ENCODE assay signal across 17 cellular contexts in the genomic region with DNA sequence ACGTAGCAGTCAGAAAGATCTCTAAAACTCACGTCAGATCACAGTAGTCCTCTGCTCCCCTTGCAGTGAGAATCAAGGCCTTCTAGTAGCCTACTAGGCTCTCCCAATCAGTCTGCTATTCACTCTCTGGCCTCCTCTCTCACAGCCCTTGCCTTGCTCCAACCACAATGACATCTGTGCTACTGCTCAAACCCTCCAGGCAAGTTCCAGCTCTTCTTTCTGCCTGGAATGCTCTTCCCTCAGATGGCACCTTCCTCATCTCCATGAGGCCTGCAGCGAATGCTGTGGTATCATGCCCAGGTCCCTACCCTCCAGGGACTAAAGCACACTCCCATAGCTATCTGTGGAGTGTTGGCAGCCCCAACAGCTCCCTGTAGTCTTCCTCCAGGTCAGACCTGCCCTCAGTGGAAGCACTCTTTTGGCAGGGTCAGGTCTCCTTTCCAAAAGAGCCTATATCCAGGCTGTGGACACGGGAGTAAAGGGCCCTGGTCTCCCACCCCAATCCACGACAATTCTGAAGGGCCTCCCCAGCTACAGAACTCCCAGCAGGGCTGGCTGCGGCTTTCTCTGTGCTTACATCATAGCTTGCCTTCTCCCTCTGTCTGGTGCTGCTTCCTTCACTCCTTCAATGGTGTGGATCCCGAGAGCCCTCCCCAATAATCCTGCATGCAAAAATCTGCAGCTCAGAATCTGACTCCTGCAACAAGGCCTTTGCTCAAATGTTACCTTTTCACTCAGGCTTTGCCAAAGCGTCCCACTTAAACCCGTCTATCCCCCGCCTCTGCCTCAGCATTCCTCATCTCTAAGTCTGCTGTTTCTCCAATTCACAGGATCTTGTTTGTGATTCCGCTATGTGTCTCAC. TPM values are rescaled to one million over a fixed set of nuclear protein-coding genes. Genes with fewer than 3 reads are reported as not detected.
DNase-seq lines count a peak whose midpoint lies in the region; ATAC-seq and TF ChIP-seq lines count a peak whose summit lies in the region.
"Had no signal": no experiment of that assay in that cellular context is flagged by ENCODE, and none has a peak within 500 bp of the region (broad histone marks: within the 10 kb centered on the region; RNA-seq: fewer than 3 reads in every experiment).

No MANE protein-coding gene starts in this region.

- DNase-seq in activated T-cell treated with anti-CD3 and anti-CD28 coated beads, Interleukin-2, amount 50 U/mL, for 24 hours, result no peak
- DNase-seq in activated T-cell treated with anti-CD3 and anti-CD28 coated beads for 4 hours (no peak), RWPE1 (ENCODE audit: low spot score) (no peak), chondrocyte (ENCODE audit: low spot score) (no peak), putamen (ENCODE audit: low spot score) (peak; percentile 45), NCI-H1048 (lab: John Stamatoyannopoulos, UW) (no peak)
- DNase-seq: activated CD4-positive, alpha-beta T cell treated with anti-CD3 and anti-CD28 coated beads for 1 hour; amniotic stem cell; Calu3; effector CD8-positive, alpha-beta T cell; H7; KBM-7; NCI-H2081 treated with DMSO at 0.1 percent for 48 hours; NK-92 treated with Interleukin-12 subunit alpha and Interleukin-12 subunit beta, amount 100 ng/mL, for 24 hours had no signal

- ATAC-seq in HG02763 (IDR thresholded peaks at IDR 0.05; ENCODE audit: unreplicated experiment), result no peak
- ATAC-seq in HG03571 (IDR thresholded peaks at IDR 0.05; ENCODE audit: unreplicated experiment), result no peak
- ATAC-seq: SK-N-SH treated with all-trans-retinoic acid at 6 μM for 48 hours had no signal

- no peaks in the 10 kb centered on the region for H3K9me3 Mint-ChIP-seq in activated T-cell treated with anti-CD3 and anti-CD28 coated beads, Interleukin-2, amount 50 U/mL, for 24 hours
- H3K9me3 Mint-ChIP-seq in chondrocyte (ENCODE audit: low read depth), result no peaks in the 10 kb centered on the region

- peaks cover 52% of the 10 kb centered on the region for H3K36me3 Mint-ChIP-seq in activated T-cell treated with anti-CD3 and anti-CD28 coated beads, Interleukin-2, amount 50 U/mL, for 24 hours (ENCODE audit: low read depth)
- no peaks in the 10 kb centered on the region for H3K36me3 Mint-ChIP-seq in chondrocyte (ENCODE audit: low read depth)

- no peaks in the 10 kb centered on the region for H3K27me3 Mint-ChIP-seq in activated T-cell treated with anti-CD3 and anti-CD28 coated beads, Interleukin-2, amount 50 U/mL, for 24 hours
- no peaks in the 10 kb centered on the region for H3K27me3 Mint-ChIP-seq in chondrocyte (ENCODE audit: low read depth)

- H3K4me1 Mint-ChIP-seq in activated T-cell treated with anti-CD3 and anti-CD28 coated beads, Interleukin-2, amount 50 U/mL, for 24 hours (ENCODE audit: low read depth), result peaks cover 83% of the 10 kb centered on the region
- H3K4me1 Mint-ChIP-seq in chondrocyte (ENCODE audit: low read depth), result peaks cover 30% of the 10 kb centered on the region

- peak overlapping the region; percentile 24; the same call in 1 of the 2 replicates for H3K27ac ChIP-seq in RWPE1

- H3K4me3 Mint-ChIP-seq in activated T-cell treated with anti-CD3 and anti-CD28 coated beads, Interleukin-2, amount 50 U/mL, for 24 hours, result no peak overlapping the region
- no peak overlapping the region for H3K4me3 Mint-ChIP-seq in chondrocyte (ENCODE audit: unreplicated experiment)

- no peak for TF ChIP-seq CTCF in RWPE1 (conservative IDR thresholded peaks at IDR 0.05; ENCODE audit: low read depth)
- no peak for TF ChIP-seq CTCF in chondrocyte (IDR thresholded peaks at IDR 0.05)

- peak overlapping the region; percentile 71 for H3K27ac Mint-ChIP-seq in activated T-cell treated with anti-CD3 and anti-CD28 coated beads, Interleukin-2, amount 50 U/mL, for 24 hours
- peak overlapping the region; percentile 81 for H3K27ac Mint-ChIP-seq in chondrocyte (ENCODE audit: unreplicated experiment)

- POLR2A ChIA-PET in RWPE1 (lab: Yijun Ruan, JAX; ENCODE audit: low non-redundant PET), result no interaction called here

- CTCF ChIA-PET in RWPE1 (lab: Yijun Ruan, JAX), result no interaction called here

RNA-seq across cellular contexts. Expression of a gene that starts 8.9 kb away (rescaled TPM):
- total RNA-seq in chondrocyte, result 27.1 to 31.8 TPM (median 30.3 TPM) in 3 replicates

RNA-seq across cellular contexts. Expression of a gene that starts 9.7 kb away (rescaled TPM):
- 21.4 to 22.5 TPM (median 21.8 TPM) in 3 replicates for total RNA-seq in chondrocyte

RNA-seq across cellular contexts. Expression of a gene that starts 24.8 kb away (rescaled TPM):
- total RNA-seq in chondrocyte, result 18.4 to 25.7 TPM (median 19.5 TPM) in 3 replicates

RNA-seq across cellular contexts. Expression of a gene that starts 56.3 kb away (rescaled TPM):
- 75.8 to 81.2 TPM (median 76.2 TPM) in 3 replicates for total RNA-seq in chondrocyte

RNA-seq across cellular contexts. Expression of a gene that starts 57.0 kb away (rescaled TPM):
- 2.2 to 13.3 TPM (median 2.9 TPM) in 3 replicates for total RNA-seq in chondrocyte
